In genomic region chr12:7602287-7602686, GRCh38 we compare ENCODE assay signal across 1 cellular context.
TF ChIP-seq lines count a peak whose summit lies in the region.

No MANE protein-coding gene starts in this region.

TF ChIP-seq in K562, 482 proteins besides CTCF, POLR2A, EP300 and RAD21 (continued from another document):
- TF ChIP-seq MED1 (CRISPR knock-in tag; IDR thresholded peaks at IDR 0.05; ENCODE audit: borderline replicate concordance) (no peak), ARID3A (IDR thresholded peaks at IDR 0.05; ENCODE audit: borderline replicate concordance, low read depth, low read length) (no peak)
TF ChIP-seq in K562: peak in this region for 4.
